In genomic region chr4:15557806-15558550, GRCh38 we compare ENCODE assay signal across 26 cellular contexts.
"Had no signal": no experiment of that assay in that cellular context is flagged by ENCODE, and none has a peak within 500 bp of the region (broad histone marks: within the 10 kb centered on the region; RNA-seq: fewer than 3 reads in every experiment).

No MANE protein-coding gene starts in this region.

- H3K27ac ChIP-seq: breast epithelium, gastroesophageal sphincter, hepatocyte, neutrophil, pancreas, prostate gland, spleen, suprapubic skin, tibial nerve had no signal

- H3K9me3 ChIP-seq: breast epithelium, gastroesophageal sphincter, neutrophil, pancreas, prostate gland, spleen, suprapubic skin, tibial nerve had no signal

- H3K27me3 Mint-ChIP-seq: central memory CD8-positive, alpha-beta T cell had no signal

- H3K9me3 Mint-ChIP-seq: activated naive CD4-positive, alpha-beta T cell treated with anti-CD3 and anti-CD28 coated beads, Interleukin-2, amount 50 U/mL, for 72 hours; activated T-cell treated with anti-CD3 and anti-CD28 coated beads, Interleukin-2, amount 50 U/mL, for 72 hours; central memory CD8-positive, alpha-beta T cell; nephron progenitor cell; T-helper 2 cell treated with Interferon-gamma antibody and Interleukin-4, amounts not matched to agents 5 μg/mL and 100 μg/mL, for 36 hours had no signal

- H3K36me3 ChIP-seq: breast epithelium, pancreas, prostate gland had no signal

- H3K4me3 Mint-ChIP-seq: activated T-cell treated with anti-CD3 and anti-CD28 coated beads, Interleukin-2, amount 50 U/mL, for 72 hours; central memory CD8-positive, alpha-beta T cell; nephron progenitor cell; T-helper 2 cell treated with Interferon-gamma antibody and Interleukin-4, amounts not matched to agents 5 μg/mL and 100 μg/mL, for 36 hours had no signal

- H3K4me1 ChIP-seq: breast epithelium, prostate gland, spleen, suprapubic skin had no signal

- H3K4me1 Mint-ChIP-seq: central memory CD8-positive, alpha-beta T cell; nephron progenitor cell had no signal

- H3K4me3 ChIP-seq: breast epithelium, gastroesophageal sphincter, hepatocyte, lung, pancreas, prostate gland, spleen, suprapubic skin, tibial nerve had no signal

- H3K36me3 Mint-ChIP-seq: activated naive CD4-positive, alpha-beta T cell treated with anti-CD3 and anti-CD28 coated beads, Interleukin-2, amount 50 U/mL, for 72 hours had no signal

- DNase-seq: activated CD4-positive, alpha-beta T cell treated with anti-CD3 and anti-CD28 coated beads for 4 hours; activated CD4-positive, alpha-beta T cell treated with anti-CD3 and anti-CD28 coated beads, Interleukin-2, amount 50 U/mL, for 4 hours; activated naive CD4-positive, alpha-beta T cell; activated T-cell treated with anti-CD3 and anti-CD28 coated beads for 4 hours; activated T-cell treated with anti-CD3 and anti-CD28 coated beads, Interleukin-2, amount 50 U/mL, for 72 hours; effector memory CD4-positive, alpha-beta T cell; erythroblast; mesendoderm; nephron progenitor cell; pancreas; spleen; stimulated activated naive CD4-positive, alpha-beta T cell; T-helper 1 cell had no signal

- ATAC-seq: activated naive CD4-positive, alpha-beta T cell treated with anti-CD3 and anti-CD28 coated beads, Interleukin-2, amount 50 U/mL, for 72 hours; activated T-cell treated with anti-CD3 and anti-CD28 coated beads, Interleukin-2, amount 50 U/mL, for 72 hours; gastroesophageal sphincter; pancreas had no signal

- FAIRE-seq: colon, keratinocyte, pancreas had no signal

- H3K27ac Mint-ChIP-seq: activated T-cell treated with anti-CD3 and anti-CD28 coated beads, Interleukin-2, amount 50 U/mL, for 72 hours; nephron progenitor cell; T-helper 2 cell treated with Interferon-gamma antibody and Interleukin-4, amounts not matched to agents 5 μg/mL and 100 μg/mL, for 36 hours had no signal

- H3K27me3 ChIP-seq: breast epithelium, gastroesophageal sphincter, hepatocyte, neutrophil, pancreas, spleen, suprapubic skin, tibial nerve had no signal
